Comparison of ENCODE assay signal across 10 cellular contexts in genomic region chr9:83701769-83702168, GRCh38. TPM values are rescaled to one million over a fixed set of nuclear protein-coding genes. Genes with fewer than 3 reads are reported as not detected.
DNase-seq lines count a peak whose midpoint lies in the region; ATAC-seq, FAIRE-seq and TF ChIP-seq lines count a peak whose summit lies in the region.
"Had no signal": no experiment of that assay in that cellular context is flagged by ENCODE, and none has a peak within 500 bp of the region (broad histone marks: within the 10 kb centered on the region; RNA-seq: fewer than 3 reads in every experiment).

No MANE protein-coding gene starts in this region.

- no peak for TF ChIP-seq CTCF in activated CD8-positive, alpha-beta T cell treated with anti-CD3 and anti-CD28 coated beads for 36 hours (IDR thresholded peaks at IDR 0.05)
- no peak for TF ChIP-seq CTCF in RWPE1 (conservative IDR thresholded peaks at IDR 0.05; ENCODE audit: low read depth)
- TF ChIP-seq CTCF in fibroblast of mammary gland (conservative IDR thresholded peaks at IDR 0.05; ENCODE audit: control insufficient read depth, insufficient read depth, low read depth, low read length), result no peak
- no peak for TF ChIP-seq CTCF in D721Med (IDR thresholded peaks at IDR 0.05; ENCODE audit: insufficient read depth, missing control alignments)

- DNase-seq in activated CD8-positive, alpha-beta T cell treated with anti-CD3 and anti-CD28 coated beads for 36 hours, result no peak
- no peak for DNase-seq in activated CD8-positive, alpha-beta T cell treated with anti-CD3 and anti-CD28 coated beads, Interleukin-2, amount 10 ng/mL, durations not matched to agents 7 days and 5 days
- DNase-seq in RWPE1 (ENCODE audit: low spot score) (peak; percentile 57), fibroblast of mammary gland (ENCODE audit: low read depth) (peak; percentile 84), GF-D8 (lab: John Stamatoyannopoulos, UW) (no peak), D721Med (ENCODE audit: insufficient read length, low spot score) (no peak)
- DNase-seq: occipital lobe; stimulated activated naive B cell treated with anti-CD40 and anti-IgM and Interleukin-4, amounts not matched to agents 10 μg/mL and 1 μg/mL and 100 μg/mL, for 72 hours had no signal

- H3K27ac Mint-ChIP-seq in activated CD8-positive, alpha-beta T cell treated with anti-CD3 and anti-CD28 coated beads for 36 hours, result peak overlapping the region; percentile 61
- no peak overlapping the region for H3K27ac Mint-ChIP-seq in activated CD8-positive, alpha-beta T cell treated with anti-CD3 and anti-CD28 coated beads, Interleukin-2, amount 10 ng/mL, durations not matched to agents 7 days and 5 days
- H3K27ac Mint-ChIP-seq: stimulated activated naive B cell treated with anti-CD40 and anti-IgM and Interleukin-4, amounts not matched to agents 10 μg/mL and 1 μg/mL and 100 μg/mL, for 72 hours had no signal

- POLR2A ChIA-PET in activated CD8-positive, alpha-beta T cell treated with anti-CD3 and anti-CD28 coated beads for 36 hours (lab: Charles Lee), result interaction anchor here (0.6 kb wide), 1 partner anchor 281 kb away, joined by 3 read pairs; no protein-coding TSS in a partner anchor
- POLR2A ChIA-PET in activated CD8-positive, alpha-beta T cell treated with anti-CD3 and anti-CD28 coated beads, Interleukin-2, amount 10 ng/mL, durations not matched to agents 7 days and 5 days (lab: Charles Lee), result interaction anchor here (0.6 kb wide), 1 partner anchor 78 kb away, joined by 3 read pairs; no protein-coding TSS in a partner anchor
- POLR2A ChIA-PET in RWPE1 (lab: Yijun Ruan, JAX; ENCODE audit: low non-redundant PET), result no interaction called here

- no peak overlapping the region for H3K4me3 Mint-ChIP-seq in activated CD8-positive, alpha-beta T cell treated with anti-CD3 and anti-CD28 coated beads for 36 hours
- H3K4me3 Mint-ChIP-seq in activated CD8-positive, alpha-beta T cell treated with anti-CD3 and anti-CD28 coated beads, Interleukin-2, amount 10 ng/mL, durations not matched to agents 7 days and 5 days, result no peak overlapping the region
- H3K4me3 Mint-ChIP-seq: stimulated activated naive B cell treated with anti-CD40 and anti-IgM and Interleukin-4, amounts not matched to agents 10 μg/mL and 1 μg/mL and 100 μg/mL, for 72 hours had no signal

- H3K4me1 ChIP-seq in skeletal muscle tissue (ENCODE audit: control insufficient read depth in 3 of 3, insufficient read depth in 3 of 3, low read length in 3 of 3), result peaks cover 14 to 39% (median 23%) of the 10 kb centered on the region in 3 donors

- ATAC-seq in activated CD8-positive, alpha-beta T cell treated with anti-CD3 and anti-CD28 coated beads for 36 hours, result no peak
- no peak for ATAC-seq in activated CD8-positive, alpha-beta T cell treated with anti-CD3 and anti-CD28 coated beads, Interleukin-2, amount 10 ng/mL, durations not matched to agents 7 days and 5 days
- ATAC-seq in GM21786 (IDR thresholded peaks at IDR 0.05; ENCODE audit: unreplicated experiment), result no peak
- ATAC-seq: stimulated activated naive B cell treated with anti-CD40 and anti-IgM and Interleukin-4, amounts not matched to agents 10 μg/mL and 1 μg/mL and 100 μg/mL, for 72 hours had no signal

- H3K4me1 Mint-ChIP-seq in activated CD8-positive, alpha-beta T cell treated with anti-CD3 and anti-CD28 coated beads for 36 hours (ENCODE audit: low read depth), result peaks cover 75% of the 10 kb centered on the region
- peaks cover 51% of the 10 kb centered on the region for H3K4me1 Mint-ChIP-seq in activated CD8-positive, alpha-beta T cell treated with anti-CD3 and anti-CD28 coated beads, Interleukin-2, amount 10 ng/mL, durations not matched to agents 7 days and 5 days (ENCODE audit: low read depth)

- H3K9me3 Mint-ChIP-seq in activated CD8-positive, alpha-beta T cell treated with anti-CD3 and anti-CD28 coated beads for 36 hours, result peaks cover 2% of the 10 kb centered on the region
- H3K9me3 Mint-ChIP-seq in activated CD8-positive, alpha-beta T cell treated with anti-CD3 and anti-CD28 coated beads, Interleukin-2, amount 10 ng/mL, durations not matched to agents 7 days and 5 days (ENCODE audit: insufficient read depth), result no peaks in the 10 kb centered on the region

- H3K27ac ChIP-seq in RWPE1, result no peak overlapping the region
- H3K27ac ChIP-seq in skeletal muscle tissue (ENCODE audit: low read depth, low read length), result no peak overlapping the region

- H3K27me3 Mint-ChIP-seq in activated CD8-positive, alpha-beta T cell treated with anti-CD3 and anti-CD28 coated beads for 36 hours, result no peaks in the 10 kb centered on the region
- no peaks in the 10 kb centered on the region for H3K27me3 Mint-ChIP-seq in activated CD8-positive, alpha-beta T cell treated with anti-CD3 and anti-CD28 coated beads, Interleukin-2, amount 10 ng/mL, durations not matched to agents 7 days and 5 days (ENCODE audit: low read depth)
- H3K27me3 Mint-ChIP-seq: stimulated activated naive B cell treated with anti-CD40 and anti-IgM and Interleukin-4, amounts not matched to agents 10 μg/mL and 1 μg/mL and 100 μg/mL, for 72 hours had no signal

- no peak overlapping the region for H3K4me3 ChIP-seq in fibroblast of mammary gland (ENCODE audit: control insufficient read depth, low read depth, low read length)
- H3K4me3 ChIP-seq in skeletal muscle tissue (ENCODE audit: low read length in 3 of 3), result peak overlapping the region in 2 of 3 donors; percentile 2 to 24

- intact Hi-C loops in activated CD8-positive, alpha-beta T cell treated with anti-CD3 and anti-CD28 coated beads for 36 hours (cut with micrococcal nuclease), result loop anchor here (10.0 kb wide), 1 partner anchor 223 kb away; the partner anchor contains the start of gene KIF27

- H3K36me3 Mint-ChIP-seq in activated CD8-positive, alpha-beta T cell treated with anti-CD3 and anti-CD28 coated beads for 36 hours (ENCODE audit: low read depth), result peaks cover 40% of the 10 kb centered on the region
- peaks cover 27% of the 10 kb centered on the region for H3K36me3 Mint-ChIP-seq in activated CD8-positive, alpha-beta T cell treated with anti-CD3 and anti-CD28 coated beads, Interleukin-2, amount 10 ng/mL, durations not matched to agents 7 days and 5 days (ENCODE audit: low read depth)

- no peaks in the 10 kb centered on the region for H3K36me3 ChIP-seq in skeletal muscle tissue (ENCODE audit: control insufficient read depth in 3 of 3, insufficient read depth in 3 of 3, low read length in 3 of 3)

- no peaks in the 10 kb centered on the region for H3K27me3 ChIP-seq in skeletal muscle tissue (ENCODE audit: control insufficient read depth in 3 of 3, insufficient read depth in 3 of 3, low read length in 3 of 3)

- no peaks in the 10 kb centered on the region for H3K9me3 ChIP-seq in skeletal muscle tissue (ENCODE audit: control insufficient read depth in 3 of 3, low read length in 3 of 3)

- no peak for FAIRE-seq in D721Med (lab: Jason Lieb, UNC)

- CTCF ChIA-PET in activated CD8-positive, alpha-beta T cell treated with anti-CD3 and anti-CD28 coated beads for 36 hours (lab: Charles Lee), result no interaction called here
- CTCF ChIA-PET in activated CD8-positive, alpha-beta T cell treated with anti-CD3 and anti-CD28 coated beads, Interleukin-2, amount 10 ng/mL, durations not matched to agents 7 days and 5 days (lab: Charles Lee), result interaction anchor here (0.8 to 1.3 kb wide), 2 partner anchors 10 to 217 kb away, joined by 3 read pairs; no protein-coding TSS in a partner anchor
- CTCF ChIA-PET in RWPE1 (lab: Yijun Ruan, JAX), result no interaction called here

- H3K9ac ChIP-seq in skeletal muscle tissue (ENCODE audit: low read depth in 1 of 3, low read length in 3 of 3), result no peak overlapping the region

RNA-seq across cellular contexts. Expression of gene UBQLN1, which starts 6.0 kb away (rescaled TPM):
- 10 to 100 TPM; 80.1 to 92.9 TPM for total RNA-seq in activated CD8-positive, alpha-beta T cell treated with anti-CD3 and anti-CD28 coated beads for 36 hours
- 10 to 100 TPM; 95.8 to 98.2 TPM for total RNA-seq in activated CD8-positive, alpha-beta T cell treated with anti-CD3 and anti-CD28 coated beads, Interleukin-2, amount 10 ng/mL, durations not matched to agents 7 days and 5 days
- total RNA-seq in skeletal muscle tissue, result 92.4 TPM

Comparison
In these comparisons a context has a peak if more than half of its experiments do, and no peak if none do; other contexts are left out.
1. DNase-seq: peak in RWPE1 (single experiment) and fibroblast of mammary gland (single experiment); none in activated CD8-positive, alpha-beta T cell treated with anti-CD3 and anti-CD28 coated beads for 36 hours (single experiment), activated CD8-positive, alpha-beta T cell treated with anti-CD3 and anti-CD28 coated beads, Interleukin-2, amount 10 ng/mL, durations not matched to agents 7 days and 5 days (single experiment), GF-D8 (single experiment) and D721Med (single experiment).